9 cellular contexts compared by ENCODE assay signal in the genomic region with DNA sequence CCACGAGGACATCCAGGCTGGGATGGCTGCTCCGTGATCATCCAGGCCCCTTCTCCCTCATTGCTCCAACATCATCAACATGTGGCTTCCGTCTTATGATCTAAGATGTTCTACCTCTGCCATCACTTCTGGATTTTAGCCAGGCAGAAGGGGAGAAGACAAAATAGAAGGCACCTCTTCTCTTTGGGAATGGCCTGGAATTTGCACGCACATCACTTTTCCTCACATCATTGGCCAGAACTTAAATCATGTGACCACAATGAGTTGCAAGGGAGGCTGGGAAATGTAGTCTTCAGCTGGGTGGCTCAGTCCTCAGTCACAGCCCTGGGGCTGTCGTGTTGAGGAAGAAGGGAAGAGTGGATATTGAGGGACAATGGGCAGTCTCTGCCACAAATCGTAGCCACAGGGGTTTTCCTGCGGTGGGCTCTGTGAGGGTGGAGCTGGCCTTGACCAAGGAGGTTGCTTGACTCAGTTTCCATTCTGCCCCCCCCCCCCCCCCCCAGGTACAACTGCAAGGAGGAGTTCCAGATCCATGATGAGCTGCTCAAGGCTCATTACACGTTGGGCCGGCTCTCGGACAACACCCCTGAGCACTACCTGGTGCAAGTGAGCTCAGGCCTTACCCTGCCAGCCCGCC. TPM values are rescaled to one million over a fixed set of nuclear protein-coding genes. Genes with fewer than 3 reads are reported as not detected.
DNase-seq lines count a peak whose midpoint lies in the region; ATAC-seq, FAIRE-seq and TF ChIP-seq lines count a peak whose summit lies in the region.
"Had no signal": no experiment of that assay in that cellular context is flagged by ENCODE, and none has a peak within 500 bp of the region (broad histone marks: within the 10 kb centered on the region; RNA-seq: fewer than 3 reads in every experiment).

No MANE protein-coding gene starts in this region.

- intact Hi-C loops in mammary epithelial cell (cut with micrococcal nuclease), result no loop called here

- H3K56ac ChIP-seq in mesendoderm (ENCODE audit: low read length), result no peak overlapping the region

- ATAC-seq in HG03469 (IDR thresholded peaks at IDR 0.05; ENCODE audit: unreplicated experiment), result no peak

- DNase-seq in KBM-7 (peak; percentile 22), mammary epithelial cell (peak; percentile 59), mesendoderm (peak; percentile 85), UCSD-AML1 (lab: John Stamatoyannopoulos, UW; ENCODE audit: unreplicated experiment) (no peak)
- no peak for DNase-seq in activated naive CD4-positive, alpha-beta T cell treated with anti-CD3 and anti-CD28 coated beads, Interleukin-2, amount 10 ng/mL, durations not matched to agents 7 days and 5 days
- DNase-seq in activated CD4-positive, alpha-beta T cell treated with anti-CD3 and anti-CD28 coated beads, Interleukin-2, amount 50 U/mL, for 4 hours, result no peak
- DNase-seq: stimulated activated CD4-positive, alpha-beta T cell treated with anti-CD3 and anti-CD28 coated beads, Interleukin-1b, Interleukin-23, amount 100 ng/mL, for 48 hours had no signal

- no peak overlapping the region for H4K5ac ChIP-seq in mesendoderm (ENCODE audit: low read length)

- no peak overlapping the region for H3K4ac ChIP-seq in mesendoderm (ENCODE audit: low read depth, low read length)

- no peak overlapping the region for H2BK5ac ChIP-seq in mesendoderm (ENCODE audit: low read length)

- H4K20me1 ChIP-seq in mammary epithelial cell (ENCODE audit: insufficient read depth, low read length), result no peaks in the 10 kb centered on the region

- dilution Hi-C loops in mammary epithelial cell (cut with HindIII; ENCODE audit: low sequenced_read_pairs), result no loop called here

- H3K27me3 ChIP-seq in mammary epithelial cell (ENCODE audit: insufficient read depth, low read length), result no peaks in the 10 kb centered on the region
- H3K27me3 ChIP-seq in mesendoderm (ENCODE audit: insufficient read depth, low read length, poor library complexity), result no peaks in the 10 kb centered on the region

- H3K27ac ChIP-seq in mammary epithelial cell (ENCODE audit: insufficient read depth, low read depth, low read length), result no peak overlapping the region
- no peak overlapping the region for H3K27ac ChIP-seq in mesendoderm (ENCODE audit: low read depth, low read length)

- H3K36me3 ChIP-seq in mammary epithelial cell (ENCODE audit: insufficient read depth, low read length) (no peaks in the 10 kb centered on the region), mesendoderm (ENCODE audit: control insufficient read depth, insufficient read depth, low read length) (no peaks in the 10 kb centered on the region)

- H3K4me2 ChIP-seq in mammary epithelial cell (ENCODE audit: insufficient read depth, low read depth, low read length) (no peak overlapping the region), mesendoderm (ENCODE audit: low read length) (no peak overlapping the region)

- no peaks in the 10 kb centered on the region for H3K9me3 ChIP-seq in mammary epithelial cell (replicated peaks; ENCODE audit: insufficient read depth, low read length)

- H3K79me2 ChIP-seq in mammary epithelial cell (ENCODE audit: insufficient read depth, low read length), result no peaks in the 10 kb centered on the region
- no peaks in the 10 kb centered on the region for H3K79me2 ChIP-seq in mesendoderm (ENCODE audit: control insufficient read depth, insufficient read depth, low read length)

- no peak overlapping the region for H3K18ac ChIP-seq in mesendoderm (ENCODE audit: low read length)

- no peaks in the 10 kb centered on the region for H3K36me3 Mint-ChIP-seq in activated naive CD4-positive, alpha-beta T cell treated with anti-CD3 and anti-CD28 coated beads, Interleukin-2, amount 10 ng/mL, durations not matched to agents 7 days and 5 days

- H3K23ac ChIP-seq in mesendoderm (ENCODE audit: low read length), result no peak overlapping the region

- H3K4me3 ChIP-seq in mammary epithelial cell (replicated peaks in 1 of 3; ENCODE audit: insufficient read depth in 1 of 3, low read depth in 2 of 3, low read length in 3 of 3) (no peak overlapping the region), mesendoderm (ENCODE audit: low read length) (no peak overlapping the region)

- H3K79me1 ChIP-seq in mesendoderm (ENCODE audit: low read length), result no peaks in the 10 kb centered on the region

- peaks cover 9% of the 10 kb centered on the region for H3K27me3 Mint-ChIP-seq in activated naive CD4-positive, alpha-beta T cell treated with anti-CD3 and anti-CD28 coated beads, Interleukin-2, amount 10 ng/mL, durations not matched to agents 7 days and 5 days

- no peaks in the 10 kb centered on the region for H3K9me3 Mint-ChIP-seq in activated naive CD4-positive, alpha-beta T cell treated with anti-CD3 and anti-CD28 coated beads, Interleukin-2, amount 10 ng/mL, durations not matched to agents 7 days and 5 days

- BruUV-seq in mammary epithelial cell (replicated peaks; lab: Mats Ljungman, UMichigan), result no TSS peak

- H3K4me1 ChIP-seq in mammary epithelial cell (ENCODE audit: insufficient read depth, low read length), result no peaks in the 10 kb centered on the region
- H3K4me1 ChIP-seq in mesendoderm (ENCODE audit: control insufficient read depth, low read depth, low read length), result no peaks in the 10 kb centered on the region

- H3K4me3 Mint-ChIP-seq in activated naive CD4-positive, alpha-beta T cell treated with anti-CD3 and anti-CD28 coated beads, Interleukin-2, amount 10 ng/mL, durations not matched to agents 7 days and 5 days, result no peak overlapping the region

- no peak overlapping the region for H2BK120ac ChIP-seq in mesendoderm (ENCODE audit: low read depth, low read length)

- CTCF ChIA-PET in mammary epithelial cell (lab: Charles Lee; ENCODE audit: low non-redundant PET), result no interaction called here
- CTCF ChIA-PET in activated naive CD4-positive, alpha-beta T cell treated with anti-CD3 and anti-CD28 coated beads, Interleukin-2, amount 10 ng/mL, durations not matched to agents 7 days and 5 days (lab: Charles Lee), result interaction anchor here (0.7 to 2.7 kb wide), 2 partner anchors 10 to 68 kb away, joined by 3 to 11 read pairs; no protein-coding TSS in a partner anchor

- no peak overlapping the region for H2BK15ac ChIP-seq in mesendoderm (replicated peaks; ENCODE audit: low read depth)

- no peak for TF ChIP-seq CTCF in mammary epithelial cell (conservative IDR thresholded peaks at IDR 0.05 in 1 of 2, IDR thresholded peaks at IDR 0.05 in 1 of 2; ENCODE audit: extremely low read depth in 1 of 2, insufficient read depth in 1 of 2, low read depth in 1 of 2, low read length in 2 of 2)

- no peaks in the 10 kb centered on the region for H3K4me1 Mint-ChIP-seq in activated naive CD4-positive, alpha-beta T cell treated with anti-CD3 and anti-CD28 coated beads, Interleukin-2, amount 10 ng/mL, durations not matched to agents 7 days and 5 days

- no peak overlapping the region for H2AK5ac ChIP-seq in mesendoderm (ENCODE audit: low read length)

- H2AFZ ChIP-seq in mammary epithelial cell (ENCODE audit: low read depth, low read length), result no peak overlapping the region

- H4K8ac ChIP-seq in mesendoderm (ENCODE audit: low read depth, low read length), result no peak overlapping the region

- H3K27ac Mint-ChIP-seq in activated naive CD4-positive, alpha-beta T cell treated with anti-CD3 and anti-CD28 coated beads, Interleukin-2, amount 10 ng/mL, durations not matched to agents 7 days and 5 days, result no peak overlapping the region

- in situ Hi-C loops in KBM-7 (cut with MboI; ENCODE audit: low pct_unique_long_range_greater_than_20kb, low sequenced_read_pairs) (no loop called here), mammary epithelial cell (cut with MboI; ENCODE audit: low sequenced_read_pairs in 2 of 2) (no loop called here)

- 72% methylated on average over 8 of the region's 11 CpGs for WGBS in mammary epithelial cell (ENCODE audit: low coverage, missing lambda C conversion rate)
- WGBS in mesendoderm (ENCODE audit: extremely low coverage, insufficient coverage, low lambda C conversion rate), result no CpG with 5 or more reads among the region's 11 CpGs

- H3K9ac ChIP-seq in mammary epithelial cell (ENCODE audit: insufficient read depth, low read length) (no peak overlapping the region), mesendoderm (ENCODE audit: low read length) (no peak overlapping the region)

- peak; percentile 91 for FAIRE-seq in G401.6 (lab: Jason Lieb, UNC)

RNA-seq across cellular contexts. Expression of a gene that starts 50.3 kb away (rescaled TPM):
- under 1 TPM in 1 of 2 donors, not detected in 1; under 0.01 TPM for total RNA-seq in mammary epithelial cell
- 0.01 TPM for polyA plus RNA-seq in mammary epithelial cell
- polyA minus RNA-seq in mammary epithelial cell, result not detected
- polyA plus RNA-seq in mesendoderm (2013, experiment 1 of 2), result 14.2 TPM
- 14.9 TPM for polyA plus RNA-seq in mesendoderm (2013, experiment 2 of 2)

Comparison
In these comparisons a context has a peak if more than half of its experiments do, and no peak if none do; other contexts are left out.
1. DNase-seq: peak in KBM-7 (single experiment), mammary epithelial cell (single experiment) and mesendoderm (single experiment); none in UCSD-AML1 (single experiment), activated naive CD4-positive, alpha-beta T cell treated with anti-CD3 and anti-CD28 coated beads, Interleukin-2, amount 10 ng/mL, durations not matched to agents 7 days and 5 days (single experiment) and activated CD4-positive, alpha-beta T cell treated with anti-CD3 and anti-CD28 coated beads, Interleukin-2, amount 50 U/mL, for 4 hours (0 of 2).